10 cellular contexts compared by ENCODE assay signal in the genomic region with DNA sequence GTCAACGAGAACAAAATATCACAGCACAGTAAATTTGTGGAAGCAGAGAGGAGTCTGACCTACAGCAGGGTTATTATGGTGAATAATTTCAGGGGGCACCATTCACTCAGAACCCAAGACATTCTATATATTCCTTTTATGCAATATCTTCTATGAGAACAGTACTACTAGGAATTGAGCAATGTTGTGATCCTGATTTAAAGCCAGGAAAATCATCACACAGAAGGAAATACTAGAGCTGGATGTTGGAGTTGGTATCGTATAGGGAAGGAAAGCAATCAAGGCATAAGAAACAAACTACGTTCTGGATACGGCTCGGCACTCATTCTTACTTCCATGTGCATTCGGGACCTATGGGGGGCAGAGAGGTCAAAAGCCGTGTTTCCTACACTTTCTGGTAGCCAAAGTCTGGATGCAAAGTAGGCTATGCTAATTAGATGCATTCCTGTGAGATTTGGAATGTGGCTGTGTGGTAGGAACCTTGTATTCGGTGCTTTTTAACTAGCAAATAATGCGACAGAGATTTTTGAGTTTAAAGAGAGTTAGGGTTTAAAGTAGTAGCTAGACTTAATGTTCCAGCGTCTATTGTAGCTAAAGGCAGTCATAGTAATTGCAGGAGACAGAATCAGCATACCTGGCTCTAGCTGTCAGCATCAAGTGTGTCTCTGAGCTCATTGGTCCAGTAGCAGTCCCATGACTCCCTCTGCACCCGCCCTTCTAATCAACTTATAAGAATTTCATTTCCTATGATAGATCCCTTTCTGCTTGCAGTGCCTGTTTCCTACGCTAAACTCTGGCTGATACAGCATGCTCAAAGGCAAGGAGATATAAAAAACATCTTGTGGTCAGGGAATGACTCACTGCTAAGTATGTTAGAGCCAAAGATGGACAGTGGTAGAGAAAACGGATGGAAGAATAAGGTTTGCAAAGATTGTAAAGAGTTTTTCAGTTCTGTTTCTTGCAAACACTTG. TPM values are rescaled to one million over a fixed set of nuclear protein-coding genes. Genes with fewer than 3 reads are reported as not detected.
DNase-seq lines count a peak whose midpoint lies in the region; ATAC-seq and TF ChIP-seq lines count a peak whose summit lies in the region.
"Had no signal": no experiment of that assay in that cellular context is flagged by ENCODE, and none has a peak within 500 bp of the region (broad histone marks: within the 10 kb centered on the region; RNA-seq: fewer than 3 reads in every experiment).

No MANE protein-coding gene starts in this region.

- TF ChIP-seq CTCF in WTC11 (IDR thresholded peaks at IDR 0.05): no peak

- peak; percentile 96 for ATAC-seq in WTC11
- ATAC-seq in GM19328 (IDR thresholded peaks at IDR 0.05; ENCODE audit: unreplicated experiment): no peak
- no peak for ATAC-seq in GM21723 (IDR thresholded peaks at IDR 0.05; ENCODE audit: unreplicated experiment)
- no peak for ATAC-seq in HG03354 (IDR thresholded peaks at IDR 0.05; ENCODE audit: poor library complexity, severe bottlenecking, unreplicated experiment)
- ATAC-seq in GM21526 (IDR thresholded peaks at IDR 0.05; ENCODE audit: low FRiP score, unreplicated experiment): no peak

- H3K4me1 Mint-ChIP-seq in WTC11: peaks cover 12% of the 10 kb centered on the region

- no peaks in the 10 kb centered on the region for H3K27me3 Mint-ChIP-seq in WTC11 (ENCODE audit: low read depth)

- CTCF ChIA-PET in WTC11 (lab: Charles Lee): interaction anchor here (0.8 to 1.2 kb wide), 3 partner anchors 28 to 46 kb away, joined by 3 to 5 read pairs (median 3); no protein-coding TSS in a partner anchor

- no peak overlapping the region; the same call in 1 of the 2 replicates for H3K4me3 Mint-ChIP-seq in WTC11

- DNase-seq in EH (ENCODE audit: low read depth): peak; percentile 90
- peak; percentile 55 for DNase-seq in HS-5 (ENCODE audit: low read depth)
- DNase-seq in WTC11 (ENCODE audit: low spot score): peak; percentile 14
- DNase-seq in islet precursor cell: peak; percentile 53
- DNase-seq: activated CD4-positive, alpha-beta T cell treated with anti-CD3 and anti-CD28 coated beads, Interleukin-2, amount 50 U/mL, for 1 hour; NCI-H2029 treated with DMSO at 0.1 percent for 48 hours had no signal

- H3K36me3 Mint-ChIP-seq in WTC11: no peaks in the 10 kb centered on the region

- H3K27ac Mint-ChIP-seq in WTC11: peak overlapping the region; percentile 79

- H3K9me3 Mint-ChIP-seq in WTC11: peaks cover 3% of the 10 kb centered on the region; the same call in 1 of the 2 replicates

- POLR2A ChIA-PET in WTC11 (lab: Charles Lee): no interaction called here

TF ChIP-seq in WTC11, 78 proteins besides CTCF, POLR2A, EP300 and RAD21:
- TF ChIP-seq ZBTB21 (CRISPR knock-in tag; IDR thresholded peaks at IDR 0.05; ENCODE audit: borderline replicate concordance): no peak
- no peak for TF ChIP-seq E2F5 (CRISPR knock-in tag; IDR thresholded peaks at IDR 0.05)
- no peak for TF ChIP-seq NR3C1 (CRISPR knock-in tag; conservative IDR thresholded peaks at IDR 0.05; ENCODE audit: low read depth)

RNA-seq across cellular contexts. Expression of gene PDGFC, which starts 43.3 kb away (rescaled TPM):
- 3.1 to 5.3 TPM (median 3.5 TPM) in 3 replicates for total RNA-seq in WTC11 (2021)

Comparison
In these comparisons a context has a peak if more than half of its experiments do, and no peak if none do; other contexts are left out.
1. DNase-seq: peak in every context shown above with its lines; median percentile 90 in EH; 55 in HS-5; 53 in islet precursor cell; 14 in WTC11.